Comparison of ENCODE assay signal across 9 cellular contexts in the genomic region with DNA sequence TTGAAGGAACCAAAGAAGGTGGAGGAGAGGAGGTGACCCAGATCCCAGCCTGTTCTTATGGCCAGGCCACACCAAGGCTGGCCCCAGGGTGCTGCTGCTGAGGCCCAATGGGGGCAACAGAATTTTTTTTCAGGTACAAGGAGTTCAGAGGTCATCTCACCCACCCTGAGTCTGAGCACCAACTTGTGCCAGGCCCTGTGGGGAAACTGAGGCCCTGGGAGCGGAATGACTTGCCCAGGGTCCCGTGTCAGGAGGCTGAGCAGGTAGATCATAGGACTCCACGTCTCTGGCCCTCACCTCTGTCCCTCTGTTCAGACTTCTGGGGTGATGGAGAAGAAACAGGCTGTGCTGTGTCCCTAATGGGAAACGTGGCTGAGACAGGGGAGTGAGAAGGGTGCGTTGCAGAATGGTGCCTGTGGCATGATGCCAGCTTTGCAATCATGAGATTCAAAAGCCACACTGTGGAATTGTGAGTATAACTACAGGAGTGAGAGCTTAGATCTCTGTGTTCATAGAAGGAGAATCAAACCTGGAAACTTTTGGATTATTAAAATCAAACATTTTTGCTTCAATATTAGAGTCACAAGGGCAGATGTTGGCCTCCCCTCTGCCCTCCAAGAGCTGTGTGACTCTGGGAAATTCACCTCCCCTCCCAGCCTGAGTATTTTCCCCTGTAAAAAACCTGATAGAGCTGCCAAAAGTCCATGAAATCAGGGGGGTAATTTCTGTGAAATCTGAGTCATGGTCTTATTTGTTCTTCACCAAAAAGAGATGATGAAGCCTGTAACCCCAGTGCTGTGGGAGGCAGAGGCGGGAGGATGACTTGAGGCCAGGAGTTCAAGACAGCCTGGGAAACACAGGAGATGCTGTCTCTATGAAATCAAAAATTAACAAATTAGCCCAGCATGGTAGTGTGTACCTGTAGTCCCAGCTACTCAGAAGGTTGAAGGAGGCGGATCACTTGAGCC. TPM values are rescaled to one million over a fixed set of nuclear protein-coding genes. Genes with fewer than 3 reads are reported as not detected.
DNase-seq lines count a peak whose midpoint lies in the region; ATAC-seq and TF ChIP-seq lines count a peak whose summit lies in the region.
"Had no signal": no experiment of that assay in that cellular context is flagged by ENCODE, and none has a peak within 500 bp of the region (broad histone marks: within the 10 kb centered on the region; RNA-seq: fewer than 3 reads in every experiment).

No MANE protein-coding gene starts in this region.

- no peak for ATAC-seq in body of pancreas
- ATAC-seq in HG03135 (IDR thresholded peaks at IDR 0.05; ENCODE audit: unreplicated experiment), result no peak
- no peak for ATAC-seq in HG03108 (IDR thresholded peaks at IDR 0.05; ENCODE audit: unreplicated experiment)

- 61 to 66% methylated on average over 6 to 7 of the region's 7 CpGs for WGBS in body of pancreas, 2 donors
- 56% methylated on average over 7 of the region's 7 CpGs for WGBS in urinary bladder

- H3K36me3 ChIP-seq in body of pancreas (replicated peaks in 1 of 2; ENCODE audit: insufficient read depth in 1 of 2, low read depth in 2 of 2) (no peaks in the 10 kb centered on the region), muscle layer of duodenum (ENCODE audit: control insufficient read depth in 1 of 2, insufficient read depth in 2 of 2, low read length in 2 of 2) (peaks cover 0 to 9% of the 10 kb centered on the region in 2 donors), urinary bladder (ENCODE audit: insufficient read depth) (no peaks in the 10 kb centered on the region)

- intact Hi-C loops in body of pancreas (cut with DNase I), result no loop called here

- H3K27me3 ChIP-seq in body of pancreas (no peaks in the 10 kb centered on the region), muscle layer of duodenum (ENCODE audit: low read depth, low read length) (no peaks in the 10 kb centered on the region)

- H3K27ac ChIP-seq in body of pancreas (peak overlapping the region in 3 of 4 donors; percentile 16 to 66 (median 56)), muscle layer of duodenum (ENCODE audit: low read length) (peak overlapping the region; percentile 87), urinary bladder (ENCODE audit: low read depth) (peak overlapping the region; percentile 73)
- H3K27ac ChIP-seq: VCaP had no signal

- no peaks in the 10 kb centered on the region for H3K9me3 ChIP-seq in body of pancreas
- no peaks in the 10 kb centered on the region for H3K9me3 ChIP-seq in muscle layer of duodenum (ENCODE audit: control insufficient read depth in 1 of 2, low read length in 2 of 2)

- peak; percentile 41 for DNase-seq in activated T-cell treated with anti-CD3 and anti-CD28 coated beads for 24 hours (ENCODE audit: low read depth)
- DNase-seq in activated T-cell treated with anti-CD3 and anti-CD28 coated beads, Interleukin-2, amount 50 U/mL, for 1 hour, result no peak
- peak in 2 of 4 donors; percentile 27 to 46 for DNase-seq in body of pancreas
- no peak for DNase-seq in NOMO-1 (lab: John Stamatoyannopoulos, UW; ENCODE audit: unreplicated experiment in 2 of 2)

- no peak for TF ChIP-seq POLR2A in body of pancreas (IDR thresholded peaks at IDR 0.05)

- no peaks in the 10 kb centered on the region for H3K4me1 ChIP-seq in body of pancreas
- H3K4me1 ChIP-seq in muscle layer of duodenum (ENCODE audit: control insufficient read depth in 1 of 2, insufficient read depth in 2 of 2, low read length in 2 of 2), result peaks cover 6 to 37% of the 10 kb centered on the region in 2 donors
- no peaks in the 10 kb centered on the region for H3K4me1 ChIP-seq in urinary bladder (ENCODE audit: insufficient read depth)

- TF ChIP-seq CTCF in body of pancreas (IDR thresholded peaks at IDR 0.05), result no peak

- H3K4me3 ChIP-seq in body of pancreas (no peak overlapping the region), muscle layer of duodenum (ENCODE audit: low read depth in 1 of 2, low read length in 2 of 2) (peak overlapping the region; percentile 73 to 79), urinary bladder (ENCODE audit: low read depth, low read length) (peak overlapping the region; percentile 39)

RNA-seq across cellular contexts. Expression of a gene that starts 0.9 kb away (rescaled TPM):
- 10 to 100 TPM in 1 of 2 donors, 1 to 10 TPM in 1; 5.2 to 11.9 TPM for total RNA-seq in body of pancreas
- total RNA-seq in urinary bladder, result 22.9 TPM
- polyA plus RNA-seq in urinary bladder, result 71.5 TPM

RNA-seq across cellular contexts. Expression of a gene that starts 14.5 kb away (rescaled TPM):
- total RNA-seq in body of pancreas (10 to 100 TPM; 13.5 to 19.1 TPM), urinary bladder (35.5 TPM)
- 46.1 TPM for polyA plus RNA-seq in urinary bladder

RNA-seq across cellular contexts. Expression of a gene that starts 52.2 kb away (rescaled TPM):
- total RNA-seq in body of pancreas, result 10 to 100 TPM in 1 of 2 donors, under 1 TPM in 1; 0.52 to 18.1 TPM
- 33.9 TPM for total RNA-seq in urinary bladder
- polyA plus RNA-seq in urinary bladder, result 12.4 TPM

Comparison
In these comparisons a context has a peak if more than half of its experiments do, and no peak if none do; other contexts are left out.
1. H3K4me3 ChIP-seq: peak in muscle layer of duodenum (2 of 2) and urinary bladder (single experiment); none in body of pancreas (0 of 2).
2. Peak in every context shown above with its lines, with median percentiles within 50 percentile points of each other: H3K27ac ChIP-seq.